In genomic region chr1:9615316-9616063, GRCh38 we compare ENCODE assay signal across 8 cellular contexts. TPM values are rescaled to one million over a fixed set of nuclear protein-coding genes. Genes with fewer than 3 reads are reported as not detected.
DNase-seq lines count a peak whose midpoint lies in the region; ATAC-seq and TF ChIP-seq lines count a peak whose summit lies in the region.

No MANE protein-coding gene starts in this region.

- ATAC-seq in HG02642 (IDR thresholded peaks at IDR 0.05; ENCODE audit: poor library complexity, unreplicated experiment) (peak; percentile 48), HG03175 (IDR thresholded peaks at IDR 0.05; ENCODE audit: unreplicated experiment) (no peak)

- H3K36me3 ChIP-seq in kidney epithelial cell (ENCODE audit: control insufficient read depth, insufficient read depth, low read length) = no peaks in the 10 kb centered on the region

- DNase-seq in COR-L47 (lab: John Stamatoyannopoulos, UW) (peak; percentile 23), T-helper 1 cell (peak in 3 of 5 donors; percentile 22 to 48 (median 38)), astrocyte of the spinal cord (ENCODE audit: low read depth, low spot score) (peak; percentile 22), kidney epithelial cell (ENCODE audit: low read depth) (no peak), NCI-H774 (lab: John Stamatoyannopoulos, UW) (no peak)
- DNase-seq in stimulated activated naive CD4-positive, alpha-beta T cell (lab: John Stamatoyannopoulos, UW) = peak; percentile 11 to 56 (median 30)

- in situ Hi-C loops in astrocyte of the spinal cord (cut with HindIII; ENCODE audit: low sequenced_read_pairs) = no loop called here

- H3K4me3 ChIP-seq in astrocyte of the spinal cord (ENCODE audit: low read depth, low read length) = no peak overlapping the region
- no peak overlapping the region for H3K4me3 ChIP-seq in kidney epithelial cell (ENCODE audit: low read depth, low read length)

- H3K27me3 ChIP-seq in kidney epithelial cell (ENCODE audit: control insufficient read depth, insufficient read depth, low read length) = no peaks in the 10 kb centered on the region

- TF ChIP-seq CTCF in astrocyte of the spinal cord (IDR thresholded peaks at IDR 0.05; ENCODE audit: low read depth, low read length) = peak; percentile 84
- peak; percentile 79 for TF ChIP-seq CTCF in kidney epithelial cell (IDR thresholded peaks at IDR 0.05; ENCODE audit: insufficient read depth, low read length, poor library complexity, severe bottlenecking)

RNA-seq across cellular contexts. Expression of gene TMEM201, which starts 26.8 kb away (rescaled TPM):
- total RNA-seq in kidney epithelial cell = 9.9 and 17.2 TPM in 2 replicates

RNA-seq across cellular contexts. Expression of gene PIK3CD, which starts 36.0 kb away (rescaled TPM):
- 40.7 and 46.4 TPM in 2 replicates for total RNA-seq in kidney epithelial cell

Comparison
In these comparisons a context has a peak if more than half of its experiments do, and no peak if none do; other contexts are left out.
1. DNase-seq: peak in COR-L47 (single experiment), T-helper 1 cell (3 of 5), astrocyte of the spinal cord (single experiment) and stimulated activated naive CD4-positive, alpha-beta T cell (6 of 6); none in kidney epithelial cell (single experiment) and NCI-H774 (single experiment).